Comparison of ENCODE assay signal across 15 cellular contexts in genomic region chr20:47508228-47508752, GRCh38. TPM values are rescaled to one million over a fixed set of nuclear protein-coding genes. Genes with fewer than 3 reads are reported as not detected.
DNase-seq lines count a peak whose midpoint lies in the region; ATAC-seq, FAIRE-seq and TF ChIP-seq lines count a peak whose summit lies in the region.
"Had no signal": no experiment of that assay in that cellular context is flagged by ENCODE, and none has a peak within 500 bp of the region (broad histone marks: within the 10 kb centered on the region; RNA-seq: fewer than 3 reads in every experiment).

No MANE protein-coding gene starts in this region.

- no peak for DNase-seq in CD4-positive, alpha-beta T cell
- DNase-seq in GM19239 (ENCODE audit: insufficient read length, low spot score) = no peak
- no peak for DNase-seq in activated B cell treated with CpG ODN at 0.5 μM for 24 hours
- DNase-seq in foreskin melanocyte = peak; percentile 11
- DNase-seq in WERI-Rb-1 = no peak
- DNase-seq in NCI-H2171 (lab: John Stamatoyannopoulos, UW) = no peak
- DNase-seq in right atrium auricular region (ENCODE audit: low spot score) = no peak
- DNase-seq in mesendoderm = no peak
- DNase-seq: GM23248, hypothalamus, KG1, left lung, NCI-H187, NCI-H524 treated with DMSO at 0.1 percent for 48 hours had no signal

- no peak overlapping the region for H3K18ac ChIP-seq in mesendoderm (ENCODE audit: low read length)

- no peak overlapping the region for H2AK5ac ChIP-seq in mesendoderm (ENCODE audit: low read length)

- H3K36me3 ChIP-seq in WERI-Rb-1 (no peaks in the 10 kb centered on the region), right atrium auricular region (no peaks in the 10 kb centered on the region), mesendoderm (ENCODE audit: control insufficient read depth, insufficient read depth, low read length) (no peaks in the 10 kb centered on the region)
- H3K36me3 ChIP-seq: left lung had no signal

- no peak overlapping the region for H4K8ac ChIP-seq in mesendoderm (ENCODE audit: low read depth, low read length)

- H3K23ac ChIP-seq in mesendoderm (ENCODE audit: low read length) = no peak overlapping the region

- H3K4me3 ChIP-seq in WERI-Rb-1 (ENCODE audit: low read depth, low read length) (no peak overlapping the region), right atrium auricular region (no peak overlapping the region), mesendoderm (ENCODE audit: low read length) (no peak overlapping the region)
- H3K4me3 ChIP-seq: GM23248, left lung had no signal

- ATAC-seq in CD4-positive, alpha-beta T cell (ENCODE audit: poor library complexity) = no peak
- no peak for ATAC-seq in activated B cell treated with CpG ODN at 0.5 μM for 24 hours (ENCODE audit: low read depth)
- ATAC-seq: left lung had no signal

- H4K5ac ChIP-seq in mesendoderm (ENCODE audit: low read length) = no peak overlapping the region

- H3K27me3 Mint-ChIP-seq in CD4-positive, alpha-beta T cell = no peaks in the 10 kb centered on the region
- H3K27me3 Mint-ChIP-seq in activated B cell treated with CpG ODN at 0.5 μM for 24 hours = no peaks in the 10 kb centered on the region

- H3K9ac ChIP-seq in mesendoderm (ENCODE audit: low read length) = no peak overlapping the region
- H3K9ac ChIP-seq: GM23248 had no signal

- intact Hi-C loops in CD4-positive, alpha-beta T cell (cut with DNase I, micrococcal nuclease) = loop anchor here in 1 of 2 experiments (10.0 kb wide), 1 partner anchor 47 kb away; no protein-coding TSS in a partner anchor
- intact Hi-C loops in activated B cell treated with CpG ODN at 0.5 μM for 24 hours (cut with micrococcal nuclease) = no loop called here

- FAIRE-seq in GM19239 (lab: Jason Lieb, UNC) = peak; percentile 79
- FAIRE-seq: astrocyte had no signal

- H3K79me1 ChIP-seq in mesendoderm (ENCODE audit: low read length) = peaks cover 9% of the 10 kb centered on the region

- H2BK120ac ChIP-seq in mesendoderm (ENCODE audit: low read depth, low read length) = no peak overlapping the region

- no peaks in the 10 kb centered on the region for H3K27me3 ChIP-seq in CD4-positive, alpha-beta T cell (ENCODE audit: control insufficient read depth, insufficient read depth, low read length)
- H3K27me3 ChIP-seq in WERI-Rb-1 (ENCODE audit: insufficient read depth, low read depth, severe bottlenecking) (no peaks in the 10 kb centered on the region), right atrium auricular region (no peaks in the 10 kb centered on the region), mesendoderm (ENCODE audit: insufficient read depth, low read length, poor library complexity) (no peaks in the 10 kb centered on the region)
- H3K27me3 ChIP-seq: left lung had no signal

- no peak overlapping the region for H3K27ac ChIP-seq in CD4-positive, alpha-beta T cell (ENCODE audit: low read depth, low read length)
- H3K27ac ChIP-seq in WERI-Rb-1 (no peak overlapping the region), right atrium auricular region (no peak overlapping the region), mesendoderm (ENCODE audit: low read depth, low read length) (no peak overlapping the region)
- H3K27ac ChIP-seq: GM23248, left lung had no signal

- H3K4me1 ChIP-seq in right atrium auricular region = peaks cover 0 to 30% of the 10 kb centered on the region in 2 donors
- H3K4me1 ChIP-seq in mesendoderm (ENCODE audit: control insufficient read depth, low read depth, low read length) = no peaks in the 10 kb centered on the region

- H3K4me3 Mint-ChIP-seq in CD4-positive, alpha-beta T cell = peak overlapping the region; percentile 62
- peak overlapping the region; percentile 37 for H3K4me3 Mint-ChIP-seq in activated B cell treated with CpG ODN at 0.5 μM for 24 hours

- peaks cover 78% of the 10 kb centered on the region for H3K4me1 Mint-ChIP-seq in CD4-positive, alpha-beta T cell (ENCODE audit: low read depth)
- peaks cover 84% of the 10 kb centered on the region for H3K4me1 Mint-ChIP-seq in activated B cell treated with CpG ODN at 0.5 μM for 24 hours

- H2BK5ac ChIP-seq in mesendoderm (ENCODE audit: low read length) = no peak overlapping the region

- H3K9me3 ChIP-seq in CD4-positive, alpha-beta T cell (ENCODE audit: control insufficient read depth, low read length) = no peaks in the 10 kb centered on the region
- H3K9me3 ChIP-seq in WERI-Rb-1 (ENCODE audit: severe bottlenecking) (no peaks in the 10 kb centered on the region), right atrium auricular region (no peaks in the 10 kb centered on the region)
- H3K9me3 ChIP-seq: left lung had no signal

- H3K79me2 ChIP-seq in mesendoderm (ENCODE audit: control insufficient read depth, insufficient read depth, low read length) = peaks cover 33% of the 10 kb centered on the region

- H2BK15ac ChIP-seq in mesendoderm (replicated peaks; ENCODE audit: low read depth) = no peak overlapping the region

- no peaks in the 10 kb centered on the region for H3K9me3 Mint-ChIP-seq in CD4-positive, alpha-beta T cell
- no peaks in the 10 kb centered on the region for H3K9me3 Mint-ChIP-seq in activated B cell treated with CpG ODN at 0.5 μM for 24 hours

- peaks cover 25% of the 10 kb centered on the region for H3K36me3 Mint-ChIP-seq in CD4-positive, alpha-beta T cell (ENCODE audit: low read depth)
- H3K36me3 Mint-ChIP-seq in activated B cell treated with CpG ODN at 0.5 μM for 24 hours (ENCODE audit: low read depth) = peaks cover 42% of the 10 kb centered on the region

- POLR2A ChIA-PET in CD4-positive, alpha-beta T cell (lab: Charles Lee) = no interaction called here
- POLR2A ChIA-PET in activated B cell treated with CpG ODN at 0.5 μM for 24 hours (lab: Charles Lee) = interaction anchor here (0.8 to 2.5 kb wide), 8 partner anchors 20 to 96 kb away, joined by 3 to 15 read pairs (median 4); no protein-coding TSS in a partner anchor

- TF ChIP-seq CTCF in CD4-positive, alpha-beta T cell (IDR thresholded peaks at IDR 0.05) = no peak
- TF ChIP-seq CTCF in activated B cell treated with CpG ODN at 0.5 μM for 24 hours (IDR thresholded peaks at IDR 0.05) (no peak), WERI-Rb-1 (IDR thresholded peaks at IDR 0.05; ENCODE audit: low read depth, low read length) (no peak), right atrium auricular region (IDR thresholded peaks at IDR 0.05) (no peak)

- H3K4ac ChIP-seq in mesendoderm (ENCODE audit: low read depth, low read length) = no peak overlapping the region

- H3K4me2 ChIP-seq in mesendoderm (ENCODE audit: low read length) = no peak overlapping the region

- no peak overlapping the region for H3K56ac ChIP-seq in mesendoderm (ENCODE audit: low read length)

- H3K27ac Mint-ChIP-seq in CD4-positive, alpha-beta T cell = peak overlapping the region; percentile 79
- peak overlapping the region; percentile 64 for H3K27ac Mint-ChIP-seq in activated B cell treated with CpG ODN at 0.5 μM for 24 hours

- CTCF ChIA-PET in CD4-positive, alpha-beta T cell (lab: Charles Lee) = no interaction called here
- CTCF ChIA-PET in activated B cell treated with CpG ODN at 0.5 μM for 24 hours (lab: Charles Lee) = interaction anchor here (1.0 to 3.4 kb wide), 3 partner anchors 21 to 124 kb away, joined by 3 to 13 read pairs (median 3); no protein-coding TSS in a partner anchor

RNA-seq across cellular contexts. Expression of gene NCOA3, which starts 6.6 kb away (rescaled TPM):
- 10 to 100 TPM; 59.9 to 65.4 TPM for total RNA-seq in CD4-positive, alpha-beta T cell
- total RNA-seq in activated B cell treated with CpG ODN at 0.5 μM for 24 hours (186 and 187 TPM in 2 replicates), right atrium auricular region (10 to 100 TPM; 24.1 to 27.4 TPM)
- 6.1 TPM for polyA plus RNA-seq in mesendoderm (2013, experiment 1 of 2)
- 6.3 TPM for polyA plus RNA-seq in mesendoderm (2013, experiment 2 of 2)
